In genomic region chr14:99183716-99184115, GRCh38 we compare ENCODE assay signal across 23 cellular contexts.
DNase-seq lines count a peak whose midpoint lies in the region; ATAC-seq and TF ChIP-seq lines count a peak whose summit lies in the region.
"Had no signal": no experiment of that assay in that cellular context is flagged by ENCODE, and none has a peak within 500 bp of the region (broad histone marks: within the 10 kb centered on the region; RNA-seq: fewer than 3 reads in every experiment).

No MANE protein-coding gene starts in this region.

- no peak overlapping the region for H3K4me2 ChIP-seq in H9 (ENCODE audit: insufficient read depth, insufficient read length, low read length)
- H3K4me2 ChIP-seq: smooth muscle cell had no signal

- H3T11ph ChIP-seq in H9 (ENCODE audit: low read length) = no peak overlapping the region

- peak overlapping the region; percentile 65 to 93 (median 75) for H3K4me3 Mint-ChIP-seq in CD4-positive, alpha-beta memory T cell
- H3K4me3 Mint-ChIP-seq in H9 (no peak overlapping the region), Caco-2 (ENCODE audit: unreplicated experiment) (no peak overlapping the region)
- peak overlapping the region; percentile 82 for H3K4me3 Mint-ChIP-seq in activated T-helper 17 cell treated with anti-CD3 and anti-CD28 coated beads, Interleukin-2, amount 50 U/mL, for 72 hours
- peak overlapping the region; percentile 58 to 94 (median 85) for H3K4me3 Mint-ChIP-seq in naive thymus-derived CD4-positive, alpha-beta T cell

- H3K4me1 ChIP-seq in CD4-positive, alpha-beta memory T cell (ENCODE audit: insufficient read depth, low read length) = peaks cover 96% of the 10 kb centered on the region
- H3K4me1 ChIP-seq in H9 (ENCODE audit: insufficient read depth, low read length) (peaks cover 2% of the 10 kb centered on the region; the same call in 1 of the 2 replicates), Caco-2 (no peaks in the 10 kb centered on the region), left ventricle myocardium inferior (no peaks in the 10 kb centered on the region)
- peaks cover 87 to 94% of the 10 kb centered on the region in 2 donors for H3K4me1 ChIP-seq in naive thymus-derived CD4-positive, alpha-beta T cell (ENCODE audit: control insufficient read depth in 2 of 2, insufficient read depth in 2 of 2, low read length in 2 of 2)

- no peak for ATAC-seq in activated T-helper 17 cell treated with anti-CD3 and anti-CD28 coated beads, Interleukin-2, amount 50 U/mL, for 72 hours (replicated peaks)
- no peak for ATAC-seq in naive thymus-derived CD4-positive, alpha-beta T cell
- ATAC-seq: HepG2, mucosa of descending colon had no signal

- peaks cover 41 to 80% of the 10 kb centered on the region in 2 donors for H3K36me3 Mint-ChIP-seq in CD4-positive, alpha-beta memory T cell
- H3K36me3 Mint-ChIP-seq in H9 (ENCODE audit: insufficient read depth in 1 of 3, low read depth in 3 of 3) = peaks cover 0 to 1% (median 0%) of the 10 kb centered on the region in 3 experiments; a peak in 2 of 7 replicates
- peaks cover 93% of the 10 kb centered on the region for H3K36me3 Mint-ChIP-seq in activated T-helper 17 cell treated with anti-CD3 and anti-CD28 coated beads, Interleukin-2, amount 50 U/mL, for 72 hours (ENCODE audit: low read depth)
- peaks cover 0 to 50% (median 39%) of the 10 kb centered on the region in 5 donors for H3K36me3 Mint-ChIP-seq in naive thymus-derived CD4-positive, alpha-beta T cell
- no peaks in the 10 kb centered on the region for H3K36me3 Mint-ChIP-seq in Caco-2 (ENCODE audit: insufficient read depth, unreplicated experiment)

- no peak overlapping the region for H3K18ac ChIP-seq in H9 (ENCODE audit: insufficient read length, low read depth, low read length)

- H3K4me3 ChIP-seq in CD4-positive, alpha-beta memory T cell (ENCODE audit: low read length in 2 of 2) = no peak overlapping the region
- H3K4me3 ChIP-seq in naive thymus-derived CD4-positive, alpha-beta T cell (ENCODE audit: low read length) = peak overlapping the region; percentile 24
- H3K4me3 ChIP-seq in Caco-2 (ENCODE audit: low read depth, low read length) (no peak overlapping the region), left ventricle myocardium inferior (no peak overlapping the region)
- H3K4me3 ChIP-seq: dorsolateral prefrontal cortex, mucosa of descending colon, smooth muscle cell, upper lobe of left lung had no signal

- peaks cover 37% of the 10 kb centered on the region for H3K36me3 ChIP-seq in CD4-positive, alpha-beta memory T cell (ENCODE audit: insufficient read depth, low read length)
- peaks cover 0 to 22% (median 6%) of the 10 kb centered on the region in 3 experiments for H3K36me3 ChIP-seq in naive thymus-derived CD4-positive, alpha-beta T cell (ENCODE audit: control insufficient read depth in 2 of 3, insufficient read depth in 3 of 3, low read length in 3 of 3)
- H3K36me3 ChIP-seq in Caco-2 (ENCODE audit: control insufficient read depth, insufficient read depth, low read length) (no peaks in the 10 kb centered on the region), left ventricle myocardium inferior (no peaks in the 10 kb centered on the region)
- H3K36me3 ChIP-seq: neutrophil, upper lobe of left lung had no signal

- POLR2A ChIA-PET in CD4-positive, alpha-beta memory T cell (lab: Charles Lee; ENCODE audit: partially characterized antibody) = interaction anchor here (87.2 kb wide), 1 partner anchor 61 kb away, joined by 6015 read pairs; the partner anchor contains the start of gene BCL11B
- POLR2A ChIA-PET in naive thymus-derived CD4-positive, alpha-beta T cell (lab: Charles Lee) = interaction anchor here (0.6 to 69.0 kb wide), 7 partner anchors 12 to 1154 kb away, joined by 3 to 2458 read pairs (median 7); partner anchors contain the start of gene BCL11B
- POLR2A ChIA-PET in Caco-2 (lab: Charles Lee) = no interaction called here

- no peaks in the 10 kb centered on the region for H3K27me3 Mint-ChIP-seq in CD4-positive, alpha-beta memory T cell
- H3K27me3 Mint-ChIP-seq in H9 (ENCODE audit: low read depth) = no peaks in the 10 kb centered on the region; the same call in none of the 2 replicates
- H3K27me3 Mint-ChIP-seq in activated T-helper 17 cell treated with anti-CD3 and anti-CD28 coated beads, Interleukin-2, amount 50 U/mL, for 72 hours = no peaks in the 10 kb centered on the region
- H3K27me3 Mint-ChIP-seq in naive thymus-derived CD4-positive, alpha-beta T cell = no peaks in the 10 kb centered on the region
- H3K27me3 Mint-ChIP-seq in Caco-2 (ENCODE audit: insufficient read depth, unreplicated experiment) = no peaks in the 10 kb centered on the region

- BruUV-seq in Caco-2 (replicated peaks; lab: Mats Ljungman, UMichigan) = no TSS peak

- no peak overlapping the region for H2BK5ac ChIP-seq in H9 (ENCODE audit: insufficient read length, low read length)

- peak overlapping the region; percentile 88 to 97 (median 94) for H3K27ac Mint-ChIP-seq in CD4-positive, alpha-beta memory T cell
- H3K27ac Mint-ChIP-seq in H9 = peak overlapping the region in 2 of 3 experiments; percentile 15 to 71; a peak in 3 of 7 replicates
- peak overlapping the region; percentile 86 for H3K27ac Mint-ChIP-seq in activated T-helper 17 cell treated with anti-CD3 and anti-CD28 coated beads, Interleukin-2, amount 50 U/mL, for 72 hours
- H3K27ac Mint-ChIP-seq in naive thymus-derived CD4-positive, alpha-beta T cell = peak overlapping the region; percentile 87 to 100 (median 94)
- no peak overlapping the region for H3K27ac Mint-ChIP-seq in Caco-2 (ENCODE audit: unreplicated experiment)

- H2BK20ac ChIP-seq in H9 (ENCODE audit: low read depth, low read length, poor library complexity, severe bottlenecking) = no peak overlapping the region

- no peak overlapping the region for H3K56ac ChIP-seq in H9 (ENCODE audit: insufficient read length, low read depth, low read length)

- no peaks in the 10 kb centered on the region for H3K9me3 ChIP-seq in CD4-positive, alpha-beta memory T cell (ENCODE audit: control insufficient read depth in 1 of 2, low read length in 2 of 2)
- no peaks in the 10 kb centered on the region for H3K9me3 ChIP-seq in H9 (ENCODE audit: control insufficient read depth, low read depth, low read length)
- H3K9me3 ChIP-seq in naive thymus-derived CD4-positive, alpha-beta T cell (ENCODE audit: control insufficient read depth in 2 of 3, low read length in 3 of 3) = no peaks in the 10 kb centered on the region
- no peaks in the 10 kb centered on the region for H3K9me3 ChIP-seq in Caco-2
- no peaks in the 10 kb centered on the region for H3K9me3 ChIP-seq in left ventricle myocardium inferior (replicated peaks)
- H3K9me3 ChIP-seq: mucosa of descending colon, neutrophil, upper lobe of left lung had no signal

- H4K5ac ChIP-seq in H9 (ENCODE audit: insufficient read length, low read depth, low read length) = no peak overlapping the region

- no peak overlapping the region for H3K4ac ChIP-seq in H9 (ENCODE audit: low read depth, low read length)

- H2AK5ac ChIP-seq in H9 (ENCODE audit: insufficient read length, low read length) = no peak overlapping the region

- H2BK15ac ChIP-seq in H9 (ENCODE audit: low read depth, low read length) = no peak overlapping the region

- H3K9me3 Mint-ChIP-seq in CD4-positive, alpha-beta memory T cell = peaks cover 0 to 9% (median 0%) of the 10 kb centered on the region in 8 donors
- no peaks in the 10 kb centered on the region for H3K9me3 Mint-ChIP-seq in H9
- H3K9me3 Mint-ChIP-seq in activated T-helper 17 cell treated with anti-CD3 and anti-CD28 coated beads, Interleukin-2, amount 50 U/mL, for 72 hours = no peaks in the 10 kb centered on the region
- H3K9me3 Mint-ChIP-seq in naive thymus-derived CD4-positive, alpha-beta T cell = peaks cover 0 to 4% (median 0%) of the 10 kb centered on the region in 11 donors
- H3K9me3 Mint-ChIP-seq in Caco-2 (ENCODE audit: unreplicated experiment) = no peaks in the 10 kb centered on the region

- no peak overlapping the region for H3K14ac ChIP-seq in H9 (ENCODE audit: insufficient read depth, low read length)

- H3K23me2 ChIP-seq in H9 (ENCODE audit: insufficient read length, low read depth, low read length, poor library complexity, severe bottlenecking) = no peaks in the 10 kb centered on the region

- no peak overlapping the region for H3K9ac ChIP-seq in H9 (ENCODE audit: extremely low read depth, insufficient read length, low read length)

- H4K8ac ChIP-seq in H9 (replicated peaks; ENCODE audit: insufficient read length, low read depth, low read length) = no peak overlapping the region

- no peak overlapping the region for H2BK12ac ChIP-seq in H9 (ENCODE audit: insufficient read length, low read depth, low read length)

- no peaks in the 10 kb centered on the region for H3K79me1 ChIP-seq in H9 (ENCODE audit: insufficient read depth, low read depth, low read length, poor library complexity, severe bottlenecking)

- H3K4me1 Mint-ChIP-seq in CD4-positive, alpha-beta memory T cell = peaks cover 75 to 97% (median 88%) of the 10 kb centered on the region in 4 donors
- H3K4me1 Mint-ChIP-seq in H9 (peaks cover 10 to 14% of the 10 kb centered on the region in 2 experiments), Caco-2 (ENCODE audit: low read depth, unreplicated experiment) (no peaks in the 10 kb centered on the region)
- peaks cover 74% of the 10 kb centered on the region for H3K4me1 Mint-ChIP-seq in activated T-helper 17 cell treated with anti-CD3 and anti-CD28 coated beads, Interleukin-2, amount 50 U/mL, for 72 hours
- H3K4me1 Mint-ChIP-seq in naive thymus-derived CD4-positive, alpha-beta T cell = peaks cover 74 to 97% (median 95%) of the 10 kb centered on the region in 7 donors

- CTCF ChIA-PET in CD4-positive, alpha-beta memory T cell (lab: Charles Lee; ENCODE audit: partially characterized antibody) = no interaction called here
- CTCF ChIA-PET in naive thymus-derived CD4-positive, alpha-beta T cell (lab: Charles Lee) = interaction anchor here (0.6 kb wide), 1 partner anchor 487 kb away, joined by 3 read pairs; no protein-coding TSS in a partner anchor
- CTCF ChIA-PET in Caco-2 (lab: Charles Lee) = no interaction called here

- WGBS in H9 (ENCODE audit: extremely low coverage, insufficient read length, low lambda C conversion rate) = no CpG with 5 or more reads among the region's 8 CpGs

- no peak overlapping the region for H2BK120ac ChIP-seq in H9 (ENCODE audit: low read depth, low read length, poor library complexity, severe bottlenecking)

- no peak overlapping the region for H2AFZ ChIP-seq in H9 (ENCODE audit: low read length)

- no peak for DNase-seq in CD4-positive, alpha-beta memory T cell
- DNase-seq in H9 (no peak), Caco-2 (no peak), left ventricle myocardium inferior (no peak)
- DNase-seq in naive thymus-derived CD4-positive, alpha-beta T cell = peak in 2 of 9 donors; percentile 8 to 9
- DNase-seq in activated effector memory CD4-positive, alpha-beta T cell treated with anti-CD3 and anti-CD28 coated beads, Interleukin-2, amount 50 U/mL, for 16 hours = no peak
- DNase-seq: activated CD4-positive, CD25-positive, alpha-beta regulatory T cell treated with anti-CD3 and anti-CD28 coated beads, Interleukin-2, amount 50 U/mL, for 72 hours; AML-193; anterior cingulate cortex; central memory CD4-positive, alpha-beta T cell; dorsolateral prefrontal cortex; foreskin fibroblast; HCEC 1CT; mucosa of descending colon; NCI-H1092; NCI-H2029 treated with DMSO at 0.1 percent for 48 hours; NK-92 treated with Interleukin-12 subunit alpha and Interleukin-12 subunit beta, amount 100 ng/mL, for 24 hours; stimulated activated CD4-positive, alpha-beta T cell treated with anti-CD3 and anti-CD28 coated beads, Interleukin-2, amount 100 ng/mL, for 48 hours; upper lobe of left lung had no signal

- TF ChIP-seq CTCF in H9 (conservative IDR thresholded peaks at IDR 0.05) (no peak), Caco-2 (IDR thresholded peaks at IDR 0.05; ENCODE audit: insufficient read depth in 1 of 2, low read depth in 1 of 2, low read length in 1 of 2, severe bottlenecking in 1 of 2, unreplicated experiment in 1 of 2) (no peak), left ventricle myocardium inferior (IDR thresholded peaks at IDR 0.05; ENCODE audit: borderline replicate concordance) (no peak)

- peaks cover 2% of the 10 kb centered on the region for H4K20me1 ChIP-seq in H9 (ENCODE audit: control insufficient read depth, insufficient read depth, insufficient read length)

- H3K27ac ChIP-seq in CD4-positive, alpha-beta memory T cell (ENCODE audit: low read depth, low read length) = peak overlapping the region; percentile 81
- H3K27ac ChIP-seq in H9 (ENCODE audit: insufficient read length, low read depth, low read length) (no peak overlapping the region), left ventricle myocardium inferior (replicated peaks) (no peak overlapping the region)
- peak overlapping the region; percentile 85 for H3K27ac ChIP-seq in naive thymus-derived CD4-positive, alpha-beta T cell (ENCODE audit: low read depth, low read length)
- H3K27ac ChIP-seq: dorsolateral prefrontal cortex, neutrophil, upper lobe of left lung had no signal

- no peak overlapping the region for H3K23ac ChIP-seq in H9 (ENCODE audit: insufficient read length, low read depth, low read length)

- H3K27me3 ChIP-seq in CD4-positive, alpha-beta memory T cell (ENCODE audit: insufficient read depth, low read length) = no peaks in the 10 kb centered on the region
- H3K27me3 ChIP-seq in H9 (ENCODE audit: insufficient read depth, low read length) (no peaks in the 10 kb centered on the region), Caco-2 (replicated peaks; ENCODE audit: control insufficient read depth, insufficient read depth, low read length) (no peaks in the 10 kb centered on the region), left ventricle myocardium inferior (ENCODE audit: low read depth) (peaks cover 42% of the 10 kb centered on the region)
- H3K27me3 ChIP-seq in naive thymus-derived CD4-positive, alpha-beta T cell (ENCODE audit: control insufficient read depth in 2 of 2, insufficient read depth in 2 of 2, low read length in 2 of 2) = no peaks in the 10 kb centered on the region
- H3K27me3 ChIP-seq: upper lobe of left lung had no signal

- intact Hi-C loops in CD4-positive, alpha-beta memory T cell (cut with micrococcal nuclease) = no loop called here
- intact Hi-C loops in naive thymus-derived CD4-positive, alpha-beta T cell (cut with micrococcal nuclease) = loop anchor here in 1 of 2 donors (1.0 kb wide), 1 partner anchor 8 kb away; no protein-coding TSS in a partner anchor
- intact Hi-C loops in Caco-2 (cut with micrococcal nuclease; ENCODE audit: unreplicated experiment) = no loop called here
- intact Hi-C loops in left ventricle myocardium inferior (cut with micrococcal nuclease) = no loop called here

- no peak overlapping the region for H4K91ac ChIP-seq in H9 (ENCODE audit: insufficient read length, low read depth, low read length)

- no peaks in the 10 kb centered on the region; the same call in 1 of the 2 replicates for H3K79me2 ChIP-seq in H9 (ENCODE audit: insufficient read depth, low read length)

Comparison
In these comparisons a context has a peak if more than half of its experiments do, and no peak if none do; other contexts are left out.
1. H3K27ac ChIP-seq: peak in CD4-positive, alpha-beta memory T cell (single experiment) and naive thymus-derived CD4-positive, alpha-beta T cell (single experiment); none in H9 (single experiment) and left ventricle myocardium inferior (single experiment).
2. H3K4me3 Mint-ChIP-seq: peak in CD4-positive, alpha-beta memory T cell (8 of 8), activated T-helper 17 cell treated with anti-CD3 and anti-CD28 coated beads, Interleukin-2, amount 50 U/mL, for 72 hours (single experiment) and naive thymus-derived CD4-positive, alpha-beta T cell (10 of 10); none in H9 (0 of 2) and Caco-2 (single experiment).